Comparison of ENCODE assay signal across 15 cellular contexts in the genomic region with DNA sequence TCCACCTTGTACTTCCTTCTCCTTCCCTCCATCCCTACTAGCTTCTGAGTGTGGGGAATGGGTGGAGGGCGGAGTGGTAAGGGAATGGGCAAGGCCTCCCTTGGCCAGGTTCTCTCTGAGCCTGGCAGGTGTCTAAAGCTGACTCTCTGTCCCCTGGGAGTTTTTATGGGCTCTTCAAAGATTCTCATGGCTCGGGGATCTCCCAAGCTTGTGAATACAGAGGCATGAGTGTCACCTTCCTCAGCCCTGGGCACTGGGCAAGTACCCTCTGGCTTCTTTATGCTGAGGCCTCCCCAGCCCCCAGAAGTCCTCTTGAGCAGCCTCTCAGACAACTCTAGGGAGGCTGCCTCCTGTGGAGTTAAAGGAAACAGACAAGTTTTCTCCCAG. TPM values are rescaled to one million over a fixed set of nuclear protein-coding genes. Genes with fewer than 3 reads are reported as not detected.
A peak's percentile ranks its signal among the peaks of the same experiment; 100 is the strongest.
DNase-seq lines count a peak whose midpoint lies in the region; ATAC-seq lines count a peak whose summit lies in the region.
"Had no signal": no experiment of that assay in that cellular context is flagged by ENCODE, and none has a peak within 500 bp of the region (broad histone marks: within the 10 kb centered on the region; RNA-seq: fewer than 3 reads in every experiment).

No MANE protein-coding gene starts in this region.

- H3K27ac Mint-ChIP-seq in T-helper 17 cell = peak overlapping the region; percentile 43
- H3K27ac Mint-ChIP-seq: T-cell had no signal

- H3K18ac ChIP-seq in mesenchymal stem cell (ENCODE audit: low read depth in 1 of 2, low read length in 2 of 2) = peak overlapping the region in 1 of 2 experiments; percentile 84

- 67% methylated on average over 1 of the region's 2 CpGs for WGBS in mesenchymal stem cell

- H2BK15ac ChIP-seq in mesenchymal stem cell (ENCODE audit: low read depth, poor library complexity, severe bottlenecking) = no peak overlapping the region

- H3K36me3 Mint-ChIP-seq in T-helper 17 cell (ENCODE audit: low read depth) = no peaks in the 10 kb centered on the region
- H3K36me3 Mint-ChIP-seq: T-cell had no signal

- no peaks in the 10 kb centered on the region for H3K79me1 ChIP-seq in mesenchymal stem cell (replicated peaks; ENCODE audit: low read length, poor library complexity, severe bottlenecking)

- H3K36me3 ChIP-seq in mesenchymal stem cell (ENCODE audit: control insufficient read depth in 1 of 2, insufficient read depth in 2 of 2, low read depth in 1 of 2, low read length in 2 of 2) = no peaks in the 10 kb centered on the region
- H3K36me3 ChIP-seq: spleen had no signal

- H3K4me3 ChIP-seq in mesenchymal stem cell (ENCODE audit: insufficient read depth in 1 of 2, low read depth in 1 of 2, low read length in 2 of 2) = no peak overlapping the region
- H3K4me3 ChIP-seq: spleen had no signal

- no peak overlapping the region for H2BK5ac ChIP-seq in mesenchymal stem cell (ENCODE audit: low read depth, low read length, poor library complexity, severe bottlenecking)

- no peaks in the 10 kb centered on the region for H3K27me3 Mint-ChIP-seq in T-helper 17 cell

- H3K27ac ChIP-seq in mesenchymal stem cell (ENCODE audit: low read length, poor library complexity, severe bottlenecking) = peak overlapping the region; percentile 81
- H3K27ac ChIP-seq: 22Rv1, spleen had no signal

- peak overlapping the region; percentile 27 for H4K91ac ChIP-seq in mesenchymal stem cell (ENCODE audit: low read length)

- H3K4me3 Mint-ChIP-seq in T-helper 17 cell = no peak overlapping the region
- H3K4me3 Mint-ChIP-seq: T-cell had no signal

- no peak overlapping the region for H2AFZ ChIP-seq in mesenchymal stem cell (ENCODE audit: low read depth, low read length)

- in situ Hi-C loops in ACHN (cut with HindIII; ENCODE audit: low pct_ligation_motif_present, low pct_unique_long_range_greater_than_20kb, low sequenced_read_pairs) = no loop called here

- peak overlapping the region in 1 of 2 experiments; percentile 54 for H2BK12ac ChIP-seq in mesenchymal stem cell (ENCODE audit: low read length in 2 of 2)

- no peak overlapping the region for H2BK120ac ChIP-seq in mesenchymal stem cell (ENCODE audit: low read depth, low read length)

- H3K4me1 ChIP-seq in mesenchymal stem cell (ENCODE audit: control insufficient read depth, insufficient read depth, low read depth, low read length) = peaks cover 8% of the 10 kb centered on the region

- peak overlapping the region; percentile 69 for H4K8ac ChIP-seq in mesenchymal stem cell (ENCODE audit: low read length)

- H3K23ac ChIP-seq in mesenchymal stem cell (ENCODE audit: low read length in 2 of 2) = no peak overlapping the region

- H3K14ac ChIP-seq in mesenchymal stem cell (ENCODE audit: low read length in 2 of 2) = no peak overlapping the region

- peak overlapping the region; percentile 68 for H2AK5ac ChIP-seq in mesenchymal stem cell (ENCODE audit: low read length, severe bottlenecking)

- peak overlapping the region; percentile 65 for H3K9ac ChIP-seq in mesenchymal stem cell (ENCODE audit: low read length)

- DNase-seq in DMS 273 (lab: John Stamatoyannopoulos, UW; ENCODE audit: unreplicated experiment) (peak; percentile 25), DMS 273 treated with DMSO at 0.1 percent for 48 hours (lab: John Stamatoyannopoulos, UW) (no peak), T-helper 17 cell (no peak), mesenchymal stem cell (no peak), activated gamma-delta T cell treated with Interleukin-2 at 50 U/mL for 16 hours (no peak), OCI-M2 (lab: John Stamatoyannopoulos, UW; ENCODE audit: unreplicated experiment) (no peak), ACHN (no peak)
- DNase-seq: activated naive CD4-positive, alpha-beta T cell; amygdala; effector CD4-positive, alpha-beta T cell; NCI-H1105 treated with DMSO at 0.1 percent for 48 hours; spleen; T-cell had no signal

- H3K4me1 Mint-ChIP-seq in T-helper 17 cell = peaks cover 2% of the 10 kb centered on the region
- H3K4me1 Mint-ChIP-seq: T-cell had no signal

- H3K4ac ChIP-seq in mesenchymal stem cell (ENCODE audit: low read depth in 1 of 2, low read length in 2 of 2) = peak overlapping the region in 1 of 2 experiments; percentile 37

- H3K27me3 ChIP-seq in mesenchymal stem cell (ENCODE audit: control insufficient read depth in 1 of 2, insufficient read depth in 1 of 2, low read length in 2 of 2) = peaks cover 0 to 6% of the 10 kb centered on the region in 2 experiments

- no peaks in the 10 kb centered on the region for H3K9me3 ChIP-seq in T-helper 17 cell (ENCODE audit: control insufficient read depth, low read length, poor library complexity, severe bottlenecking)
- H3K9me3 ChIP-seq in mesenchymal stem cell (ENCODE audit: control insufficient read depth, low read length) = no peaks in the 10 kb centered on the region
- H3K9me3 ChIP-seq: spleen had no signal

- no peak overlapping the region for H3K4me2 ChIP-seq in mesenchymal stem cell (ENCODE audit: low read length, poor library complexity, severe bottlenecking)

- peak; percentile 46 for ATAC-seq in GM21825 (IDR thresholded peaks at IDR 0.05; ENCODE audit: unreplicated experiment)
- no peak for ATAC-seq in T-helper 17 cell
- ATAC-seq: T-cell had no signal

RNA-seq across cellular contexts. Expression of a gene that starts 32.5 kb away (rescaled TPM):
- 100 to 1,000 TPM; 795 to 944 TPM for total RNA-seq in T-helper 17 cell
- 115 TPM for polyA plus RNA-seq in mesenchymal stem cell (2013, experiment 1 of 2)
- 113 TPM for polyA plus RNA-seq in mesenchymal stem cell (2013, experiment 2 of 2)
